ENCODE assay signal across 1 cellular context in the genomic region with DNA sequence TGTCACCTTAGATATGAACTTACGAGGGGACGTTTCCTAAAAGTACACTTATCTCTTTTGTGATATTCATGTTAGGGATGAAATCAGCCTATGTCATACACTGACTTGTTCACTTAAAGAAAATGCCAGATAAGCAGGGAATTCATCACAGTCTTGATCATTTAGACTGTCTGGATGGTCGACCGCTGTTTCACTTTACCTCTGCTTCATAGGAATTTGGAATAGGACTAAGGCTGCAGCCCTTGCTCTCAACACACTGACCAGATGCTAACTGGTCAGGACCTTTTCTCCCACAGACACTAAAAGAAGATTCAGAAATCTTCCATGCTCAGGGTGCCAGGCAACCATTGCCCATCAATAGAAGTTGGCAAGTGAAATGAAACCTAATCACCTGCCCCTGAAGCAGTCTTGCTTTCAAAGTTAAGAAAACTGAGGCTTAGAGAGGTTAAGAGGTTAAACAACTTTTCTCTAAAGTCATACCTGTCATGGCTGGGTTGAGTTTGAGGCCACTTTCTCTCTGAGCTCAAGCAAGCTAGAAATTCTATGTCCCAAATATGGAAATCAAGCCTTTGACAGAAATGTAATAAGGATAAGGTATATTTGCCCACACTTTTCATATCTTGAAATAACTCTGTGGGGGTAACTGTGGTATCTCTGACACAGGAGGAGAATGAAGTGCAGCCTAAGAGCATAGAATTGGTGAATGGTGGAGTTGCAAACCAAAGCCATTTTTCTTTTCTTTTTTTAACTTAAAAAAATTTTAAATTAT.
TF ChIP-seq lines count a peak whose summit lies in the region.

No MANE protein-coding gene starts in this region.

TF ChIP-seq in GM12878, 131 proteins besides CTCF, POLR2A, EP300 and RAD21 (continued from another document):
- TF ChIP-seq, protein P1, sequence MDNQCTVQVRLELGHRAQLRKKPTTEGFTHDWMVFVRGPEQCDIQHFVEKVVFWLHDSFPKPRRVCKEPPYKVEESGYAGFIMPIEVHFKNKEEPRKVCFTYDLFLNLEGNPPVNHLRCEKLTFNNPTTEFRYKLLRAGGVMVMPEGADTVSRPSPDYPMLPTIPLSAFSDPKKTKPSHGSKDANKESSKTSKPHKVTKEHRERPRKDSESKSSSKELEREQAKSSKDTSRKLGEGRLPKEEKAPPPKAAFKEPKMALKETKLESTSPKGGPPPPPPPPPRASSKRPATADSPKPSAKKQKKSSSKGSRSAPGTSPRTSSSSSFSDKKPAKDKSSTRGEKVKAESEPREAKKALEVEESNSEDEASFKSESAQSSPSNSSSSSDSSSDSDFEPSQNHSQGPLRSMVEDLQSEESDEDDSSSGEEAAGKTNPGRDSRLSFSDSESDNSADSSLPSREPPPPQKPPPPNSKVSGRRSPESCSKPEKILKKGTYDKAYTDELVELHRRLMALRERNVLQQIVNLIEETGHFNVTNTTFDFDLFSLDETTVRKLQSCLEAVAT (IDR thresholded peaks at IDR 0.05): no peak
- no peak for TF ChIP-seq DPF2 (IDR thresholded peaks at IDR 0.05)
- TF ChIP-seq SPI1 (IDR thresholded peaks at IDR 0.05; ENCODE audit: borderline replicate concordance, insufficient read depth, low read depth, low read length): no peak
- TF ChIP-seq KLF5 (IDR thresholded peaks at IDR 0.05; ENCODE audit: partially characterized antibody): no peak
TF ChIP-seq in GM12878: peak in this region for 7.
